1 cellular context compared by ENCODE assay signal in the genomic region with DNA sequence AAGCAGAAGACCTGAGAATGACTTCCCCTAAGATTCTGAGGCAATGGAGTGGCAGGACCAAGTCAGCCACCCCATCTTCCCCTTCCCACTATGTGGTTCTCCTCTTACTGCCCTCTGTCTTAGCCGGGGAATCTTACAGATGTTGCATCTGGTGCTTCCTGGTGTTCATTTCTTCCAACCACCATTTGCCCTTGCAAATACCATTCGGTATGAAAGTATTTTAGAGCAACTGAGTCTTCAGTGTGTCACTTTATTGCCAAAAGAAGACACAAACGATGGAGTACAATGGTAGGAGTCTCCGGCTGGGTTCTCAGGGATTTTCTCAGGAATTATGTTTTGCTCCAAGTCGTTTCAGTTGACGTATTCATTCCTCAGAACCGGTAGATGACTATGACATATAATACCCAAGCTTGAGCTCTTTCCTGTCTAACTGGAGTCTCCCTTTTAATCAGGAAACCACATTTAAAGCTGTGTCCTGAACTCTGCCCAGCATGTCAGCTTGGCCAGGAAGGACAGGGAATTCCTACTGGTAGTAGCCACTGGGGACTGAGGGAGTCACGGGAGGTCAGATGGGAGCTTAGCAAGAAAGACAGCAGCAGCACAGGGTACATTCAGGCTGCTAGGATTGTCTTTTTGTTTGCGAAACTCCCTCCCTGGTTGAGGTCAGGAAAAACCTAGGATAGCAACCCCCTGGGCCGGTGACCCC.
TF ChIP-seq lines count a peak whose summit lies in the region.

No MANE protein-coding gene starts in this region.

TF ChIP-seq in HepG2, 621 proteins besides CTCF, POLR2A, EP300 and RAD21 (continued from another document and continues in another):
- TF ChIP-seq, protein P1, sequence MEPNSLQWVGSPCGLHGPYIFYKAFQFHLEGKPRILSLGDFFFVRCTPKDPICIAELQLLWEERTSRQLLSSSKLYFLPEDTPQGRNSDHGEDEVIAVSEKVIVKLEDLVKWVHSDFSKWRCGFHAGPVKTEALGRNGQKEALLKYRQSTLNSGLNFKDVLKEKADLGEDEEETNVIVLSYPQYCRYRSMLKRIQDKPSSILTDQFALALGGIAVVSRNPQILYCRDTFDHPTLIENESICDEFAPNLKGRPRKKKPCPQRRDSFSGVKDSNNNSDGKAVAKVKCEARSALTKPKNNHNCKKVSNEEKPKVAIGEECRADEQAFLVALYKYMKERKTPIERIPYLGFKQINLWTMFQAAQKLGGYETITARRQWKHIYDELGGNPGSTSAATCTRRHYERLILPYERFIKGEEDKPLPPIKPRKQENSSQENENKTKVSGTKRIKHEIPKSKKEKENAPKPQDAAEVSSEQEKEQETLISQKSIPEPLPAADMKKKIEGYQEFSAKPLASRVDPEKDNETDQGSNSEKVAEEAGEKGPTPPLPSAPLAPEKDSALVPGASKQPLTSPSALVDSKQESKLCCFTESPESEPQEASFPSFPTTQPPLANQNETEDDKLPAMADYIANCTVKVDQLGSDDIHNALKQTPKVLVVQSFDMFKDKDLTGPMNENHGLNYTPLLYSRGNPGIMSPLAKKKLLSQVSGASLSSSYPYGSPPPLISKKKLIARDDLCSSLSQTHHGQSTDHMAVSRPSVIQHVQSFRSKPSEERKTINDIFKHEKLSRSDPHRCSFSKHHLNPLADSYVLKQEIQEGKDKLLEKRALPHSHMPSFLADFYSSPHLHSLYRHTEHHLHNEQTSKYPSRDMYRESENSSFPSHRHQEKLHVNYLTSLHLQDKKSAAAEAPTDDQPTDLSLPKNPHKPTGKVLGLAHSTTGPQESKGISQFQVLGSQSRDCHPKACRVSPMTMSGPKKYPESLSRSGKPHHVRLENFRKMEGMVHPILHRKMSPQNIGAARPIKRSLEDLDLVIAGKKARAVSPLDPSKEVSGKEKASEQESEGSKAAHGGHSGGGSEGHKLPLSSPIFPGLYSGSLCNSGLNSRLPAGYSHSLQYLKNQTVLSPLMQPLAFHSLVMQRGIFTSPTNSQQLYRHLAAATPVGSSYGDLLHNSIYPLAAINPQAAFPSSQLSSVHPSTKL (CRISPR knock-in tag; IDR thresholded peaks at IDR 0.05) = peak; percentile 84
- TF ChIP-seq TGIF2 (CRISPR knock-in tag; IDR thresholded peaks at IDR 0.05) (peak; percentile 55; the same call in 1 of the 2 replicates), HOXA5 (CRISPR knock-in tag; IDR thresholded peaks at IDR 0.05) (no peak), ZNF644 (CRISPR knock-in tag; IDR thresholded peaks at IDR 0.05; ENCODE audit: low read depth) (peak; percentile 62; the same call in 1 of the 2 replicates), TAF15 (IDR thresholded peaks at IDR 0.05; ENCODE audit: low read depth, low read length, poor library complexity, severe bottlenecking) (no peak), ERF (CRISPR knock-in tag; IDR thresholded peaks at IDR 0.05) (peak; percentile 62; the same call in 1 of the 2 replicates), RFX3 (CRISPR knock-in tag; IDR thresholded peaks at IDR 0.05) (no peak), SMC3 (IDR thresholded peaks at IDR 0.05; ENCODE audit: low read length) (peak; percentile 9; the same call in 1 of the 2 replicates), ZNF557 (CRISPR knock-in tag; IDR thresholded peaks at IDR 0.05) (no peak), ETV5 (CRISPR knock-in tag; IDR thresholded peaks at IDR 0.05; ENCODE audit: borderline replicate concordance) (peak; percentile 74; the same call in 1 of the 2 replicates), PPARG (CRISPR knock-in tag; conservative IDR thresholded peaks at IDR 0.05) (peak; percentile 58), NCOA2 (CRISPR knock-in tag; IDR thresholded peaks at IDR 0.05) (peak; percentile 67), POGZ (CRISPR knock-in tag; IDR thresholded peaks at IDR 0.05) (peak; percentile 57; the same call in 1 of the 2 replicates), ZNF552 (CRISPR knock-in tag; IDR thresholded peaks at IDR 0.05; ENCODE audit: borderline replicate concordance) (no peak), PHF21A (CRISPR knock-in tag; IDR thresholded peaks at IDR 0.05) (peak; percentile 57; the same call in 1 of the 2 replicates), MED1 (CRISPR knock-in tag; IDR thresholded peaks at IDR 0.05) (peak; percentile 91), RBAK (CRISPR knock-in tag; IDR thresholded peaks at IDR 0.05) (no peak), ZNF331 (CRISPR knock-in tag; IDR thresholded peaks at IDR 0.05) (peak; percentile 61; the same call in 1 of the 2 replicates), AGO2 (optimal IDR thresholded peaks at IDR 0.05; ENCODE audit: low read depth, low read length) (no peak), NR2F6 (IDR thresholded peaks at IDR 0.05) (peak; percentile 81), NR2F6 (CRISPR knock-in tag; IDR thresholded peaks at IDR 0.05) (peak; percentile 87), TCF7 (IDR thresholded peaks at IDR 0.05; ENCODE audit: low read depth) (peak; percentile 51)
- TF ChIP-seq, protein P2, sequence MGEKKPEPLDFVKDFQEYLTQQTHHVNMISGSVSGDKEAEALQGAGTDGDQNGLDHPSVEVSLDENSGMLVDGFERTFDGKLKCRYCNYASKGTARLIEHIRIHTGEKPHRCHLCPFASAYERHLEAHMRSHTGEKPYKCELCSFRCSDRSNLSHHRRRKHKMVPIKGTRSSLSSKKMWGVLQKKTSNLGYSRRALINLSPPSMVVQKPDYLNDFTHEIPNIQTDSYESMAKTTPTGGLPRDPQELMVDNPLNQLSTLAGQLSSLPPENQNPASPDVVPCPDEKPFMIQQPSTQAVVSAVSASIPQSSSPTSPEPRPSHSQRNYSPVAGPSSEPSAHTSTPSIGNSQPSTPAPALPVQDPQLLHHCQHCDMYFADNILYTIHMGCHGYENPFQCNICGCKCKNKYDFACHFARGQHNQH (CRISPR knock-in tag; IDR thresholded peaks at IDR 0.05) = peak; percentile 72; the same call in 1 of the 2 replicates
- TF ChIP-seq, protein P3, sequence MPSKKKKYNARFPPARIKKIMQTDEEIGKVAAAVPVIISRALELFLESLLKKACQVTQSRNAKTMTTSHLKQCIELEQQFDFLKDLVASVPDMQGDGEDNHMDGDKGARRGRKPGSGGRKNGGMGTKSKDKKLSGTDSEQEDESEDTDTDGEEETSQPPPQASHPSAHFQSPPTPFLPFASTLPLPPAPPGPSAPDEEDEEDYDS (CRISPR knock-in tag; IDR thresholded peaks at IDR 0.05) = 0 out of 2 replicates have a peak, but pooled peaks have one; percentile 28
- TF ChIP-seq, protein P4, sequence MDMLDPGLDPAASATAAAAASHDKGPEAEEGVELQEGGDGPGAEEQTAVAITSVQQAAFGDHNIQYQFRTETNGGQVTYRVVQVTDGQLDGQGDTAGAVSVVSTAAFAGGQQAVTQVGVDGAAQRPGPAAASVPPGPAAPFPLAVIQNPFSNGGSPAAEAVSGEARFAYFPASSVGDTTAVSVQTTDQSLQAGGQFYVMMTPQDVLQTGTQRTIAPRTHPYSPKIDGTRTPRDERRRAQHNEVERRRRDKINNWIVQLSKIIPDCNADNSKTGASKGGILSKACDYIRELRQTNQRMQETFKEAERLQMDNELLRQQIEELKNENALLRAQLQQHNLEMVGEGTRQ (IDR thresholded peaks at IDR 0.05; ENCODE audit: low read depth, low read length) = no peak
- TF ChIP-seq, protein P4 (CRISPR knock-in tag; IDR thresholded peaks at IDR 0.05; ENCODE audit: borderline replicate concordance) = no peak
- TF ChIP-seq, protein P5, sequence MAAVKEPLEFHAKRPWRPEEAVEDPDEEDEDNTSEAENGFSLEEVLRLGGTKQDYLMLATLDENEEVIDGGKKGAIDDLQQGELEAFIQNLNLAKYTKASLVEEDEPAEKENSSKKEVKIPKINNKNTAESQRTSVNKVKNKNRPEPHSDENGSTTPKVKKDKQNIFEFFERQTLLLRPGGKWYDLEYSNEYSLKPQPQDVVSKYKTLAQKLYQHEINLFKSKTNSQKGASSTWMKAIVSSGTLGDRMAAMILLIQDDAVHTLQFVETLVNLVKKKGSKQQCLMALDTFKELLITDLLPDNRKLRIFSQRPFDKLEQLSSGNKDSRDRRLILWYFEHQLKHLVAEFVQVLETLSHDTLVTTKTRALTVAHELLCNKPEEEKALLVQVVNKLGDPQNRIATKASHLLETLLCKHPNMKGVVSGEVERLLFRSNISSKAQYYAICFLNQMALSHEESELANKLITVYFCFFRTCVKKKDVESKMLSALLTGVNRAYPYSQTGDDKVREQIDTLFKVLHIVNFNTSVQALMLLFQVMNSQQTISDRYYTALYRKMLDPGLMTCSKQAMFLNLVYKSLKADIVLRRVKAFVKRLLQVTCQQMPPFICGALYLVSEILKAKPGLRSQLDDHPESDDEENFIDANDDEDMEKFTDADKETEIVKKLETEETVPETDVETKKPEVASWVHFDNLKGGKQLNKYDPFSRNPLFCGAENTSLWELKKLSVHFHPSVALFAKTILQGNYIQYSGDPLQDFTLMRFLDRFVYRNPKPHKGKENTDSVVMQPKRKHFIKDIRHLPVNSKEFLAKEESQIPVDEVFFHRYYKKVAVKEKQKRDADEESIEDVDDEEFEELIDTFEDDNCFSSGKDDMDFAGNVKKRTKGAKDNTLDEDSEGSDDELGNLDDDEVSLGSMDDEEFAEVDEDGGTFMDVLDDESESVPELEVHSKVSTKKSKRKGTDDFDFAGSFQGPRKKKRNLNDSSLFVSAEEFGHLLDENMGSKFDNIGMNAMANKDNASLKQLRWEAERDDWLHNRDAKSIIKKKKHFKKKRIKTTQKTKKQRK (IDR thresholded peaks at IDR 0.05; ENCODE audit: low read length) = no peak
- TF ChIP-seq, protein P6, sequence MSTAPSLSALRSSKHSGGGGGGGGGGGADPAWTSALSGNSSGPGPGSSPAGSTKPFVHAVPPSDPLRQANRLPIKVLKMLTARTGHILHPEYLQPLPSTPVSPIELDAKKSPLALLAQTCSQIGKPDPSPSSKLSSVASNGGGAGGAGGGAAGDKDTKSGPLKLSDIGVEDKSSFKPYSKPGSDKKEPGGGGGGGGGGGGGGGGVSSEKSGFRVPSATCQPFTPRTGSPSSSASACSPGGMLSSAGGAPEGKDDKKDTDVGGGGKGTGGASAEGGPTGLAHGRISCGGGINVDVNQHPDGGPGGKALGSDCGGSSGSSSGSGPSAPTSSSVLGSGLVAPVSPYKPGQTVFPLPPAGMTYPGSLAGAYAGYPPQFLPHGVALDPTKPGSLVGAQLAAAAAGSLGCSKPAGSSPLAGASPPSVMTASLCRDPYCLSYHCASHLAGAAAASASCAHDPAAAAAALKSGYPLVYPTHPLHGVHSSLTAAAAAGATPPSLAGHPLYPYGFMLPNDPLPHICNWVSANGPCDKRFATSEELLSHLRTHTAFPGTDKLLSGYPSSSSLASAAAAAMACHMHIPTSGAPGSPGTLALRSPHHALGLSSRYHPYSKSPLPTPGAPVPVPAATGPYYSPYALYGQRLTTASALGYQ (CRISPR knock-in tag; IDR thresholded peaks at IDR 0.05) = peak; percentile 61; the same call in 1 of the 2 replicates
- TF ChIP-seq, protein P7, sequence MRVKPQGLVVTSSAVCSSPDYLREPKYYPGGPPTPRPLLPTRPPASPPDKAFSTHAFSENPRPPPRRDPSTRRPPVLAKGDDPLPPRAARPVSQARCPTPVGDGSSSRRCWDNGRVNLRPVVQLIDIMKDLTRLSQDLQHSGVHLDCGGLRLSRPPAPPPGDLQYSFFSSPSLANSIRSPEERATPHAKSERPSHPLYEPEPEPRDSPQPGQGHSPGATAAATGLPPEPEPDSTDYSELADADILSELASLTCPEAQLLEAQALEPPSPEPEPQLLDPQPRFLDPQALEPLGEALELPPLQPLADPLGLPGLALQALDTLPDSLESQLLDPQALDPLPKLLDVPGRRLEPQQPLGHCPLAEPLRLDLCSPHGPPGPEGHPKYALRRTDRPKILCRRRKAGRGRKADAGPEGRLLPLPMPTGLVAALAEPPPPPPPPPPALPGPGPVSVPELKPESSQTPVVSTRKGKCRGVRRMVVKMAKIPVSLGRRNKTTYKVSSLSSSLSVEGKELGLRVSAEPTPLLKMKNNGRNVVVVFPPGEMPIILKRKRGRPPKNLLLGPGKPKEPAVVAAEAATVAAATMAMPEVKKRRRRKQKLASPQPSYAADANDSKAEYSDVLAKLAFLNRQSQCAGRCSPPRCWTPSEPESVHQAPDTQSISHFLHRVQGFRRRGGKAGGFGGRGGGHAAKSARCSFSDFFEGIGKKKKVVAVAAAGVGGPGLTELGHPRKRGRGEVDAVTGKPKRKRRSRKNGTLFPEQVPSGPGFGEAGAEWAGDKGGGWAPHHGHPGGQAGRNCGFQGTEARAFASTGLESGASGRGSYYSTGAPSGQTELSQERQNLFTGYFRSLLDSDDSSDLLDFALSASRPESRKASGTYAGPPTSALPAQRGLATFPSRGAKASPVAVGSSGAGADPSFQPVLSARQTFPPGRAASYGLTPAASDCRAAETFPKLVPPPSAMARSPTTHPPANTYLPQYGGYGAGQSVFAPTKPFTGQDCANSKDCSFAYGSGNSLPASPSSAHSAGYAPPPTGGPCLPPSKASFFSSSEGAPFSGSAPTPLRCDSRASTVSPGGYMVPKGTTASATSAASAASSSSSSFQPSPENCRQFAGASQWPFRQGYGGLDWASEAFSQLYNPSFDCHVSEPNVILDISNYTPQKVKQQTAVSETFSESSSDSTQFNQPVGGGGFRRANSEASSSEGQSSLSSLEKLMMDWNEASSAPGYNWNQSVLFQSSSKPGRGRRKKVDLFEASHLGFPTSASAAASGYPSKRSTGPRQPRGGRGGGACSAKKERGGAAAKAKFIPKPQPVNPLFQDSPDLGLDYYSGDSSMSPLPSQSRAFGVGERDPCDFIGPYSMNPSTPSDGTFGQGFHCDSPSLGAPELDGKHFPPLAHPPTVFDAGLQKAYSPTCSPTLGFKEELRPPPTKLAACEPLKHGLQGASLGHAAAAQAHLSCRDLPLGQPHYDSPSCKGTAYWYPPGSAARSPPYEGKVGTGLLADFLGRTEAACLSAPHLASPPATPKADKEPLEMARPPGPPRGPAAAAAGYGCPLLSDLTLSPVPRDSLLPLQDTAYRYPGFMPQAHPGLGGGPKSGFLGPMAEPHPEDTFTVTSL (CRISPR knock-in tag; IDR thresholded peaks at IDR 0.05; ENCODE audit: borderline replicate concordance) = peak; percentile 52; the same call in 1 of the 2 replicates
- TF ChIP-seq, protein P8, sequence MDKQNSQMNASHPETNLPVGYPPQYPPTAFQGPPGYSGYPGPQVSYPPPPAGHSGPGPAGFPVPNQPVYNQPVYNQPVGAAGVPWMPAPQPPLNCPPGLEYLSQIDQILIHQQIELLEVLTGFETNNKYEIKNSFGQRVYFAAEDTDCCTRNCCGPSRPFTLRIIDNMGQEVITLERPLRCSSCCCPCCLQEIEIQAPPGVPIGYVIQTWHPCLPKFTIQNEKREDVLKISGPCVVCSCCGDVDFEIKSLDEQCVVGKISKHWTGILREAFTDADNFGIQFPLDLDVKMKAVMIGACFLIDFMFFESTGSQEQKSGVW (CRISPR knock-in tag; IDR thresholded peaks at IDR 0.05; ENCODE audit: borderline replicate concordance) = no peak
- TF ChIP-seq, protein P9, sequence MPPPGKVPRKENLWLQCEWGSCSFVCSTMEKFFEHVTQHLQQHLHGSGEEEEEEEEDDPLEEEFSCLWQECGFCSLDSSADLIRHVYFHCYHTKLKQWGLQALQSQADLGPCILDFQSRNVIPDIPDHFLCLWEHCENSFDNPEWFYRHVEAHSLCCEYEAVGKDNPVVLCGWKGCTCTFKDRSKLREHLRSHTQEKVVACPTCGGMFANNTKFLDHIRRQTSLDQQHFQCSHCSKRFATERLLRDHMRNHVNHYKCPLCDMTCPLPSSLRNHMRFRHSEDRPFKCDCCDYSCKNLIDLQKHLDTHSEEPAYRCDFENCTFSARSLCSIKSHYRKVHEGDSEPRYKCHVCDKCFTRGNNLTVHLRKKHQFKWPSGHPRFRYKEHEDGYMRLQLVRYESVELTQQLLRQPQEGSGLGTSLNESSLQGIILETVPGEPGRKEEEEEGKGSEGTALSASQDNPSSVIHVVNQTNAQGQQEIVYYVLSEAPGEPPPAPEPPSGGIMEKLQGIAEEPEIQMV (CRISPR knock-in tag; IDR thresholded peaks at IDR 0.05; ENCODE audit: low read depth) = no peak
